13 cellular contexts compared by ENCODE assay signal in the genomic region with DNA sequence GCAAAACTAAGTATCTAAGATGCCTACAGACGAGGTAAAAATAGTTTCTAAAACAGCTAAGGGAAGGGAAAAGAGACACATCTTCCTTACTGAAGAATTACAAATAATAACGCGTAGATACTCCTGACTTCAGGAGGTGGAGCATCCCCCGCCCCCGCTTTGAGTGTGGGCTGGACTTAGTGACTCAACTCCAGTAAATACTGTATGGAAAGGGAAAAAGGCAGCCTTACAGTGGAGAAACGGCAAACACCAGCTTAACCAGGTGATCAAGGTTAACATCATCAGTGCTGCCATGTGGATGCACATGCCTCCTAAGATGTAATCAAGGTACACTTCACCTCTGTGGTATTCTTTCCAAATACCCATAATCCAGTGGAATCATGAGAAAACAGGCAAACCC. TPM values are rescaled to one million over a fixed set of nuclear protein-coding genes. Genes with fewer than 3 reads are reported as not detected.
DNase-seq lines count a peak whose midpoint lies in the region; ATAC-seq, FAIRE-seq and TF ChIP-seq lines count a peak whose summit lies in the region.
"Had no signal": no experiment of that assay in that cellular context is flagged by ENCODE, and none has a peak within 500 bp of the region (broad histone marks: within the 10 kb centered on the region; RNA-seq: fewer than 3 reads in every experiment).

No MANE protein-coding gene starts in this region.

- H3K23ac ChIP-seq in trophoblast cell (ENCODE audit: low read length), result no peak overlapping the region

- H3K36me3 ChIP-seq in astrocyte (ENCODE audit: insufficient read depth, low read length) (peaks cover 3% of the 10 kb centered on the region), trophoblast cell (ENCODE audit: control insufficient read depth in 1 of 2, insufficient read depth in 2 of 2, low read length in 2 of 2) (peaks cover 3 to 4% of the 10 kb centered on the region in 2 experiments)

- no peak overlapping the region for H2AFZ ChIP-seq in astrocyte (ENCODE audit: low read depth, low read length)
- no peak overlapping the region for H2AFZ ChIP-seq in trophoblast cell (ENCODE audit: insufficient read depth, low read length, poor library complexity)

- H3K27me3 Mint-ChIP-seq in astrocyte (ENCODE audit: low read depth, unreplicated experiment), result peaks cover 4% of the 10 kb centered on the region
- H3K27me3 Mint-ChIP-seq: activated T-cell treated with anti-CD3 and anti-CD28 coated beads, Interleukin-2, amount 50 U/mL, for 24 hours had no signal

- ATAC-seq in foreskin keratinocyte, result peak; percentile 96
- ATAC-seq: sciatic nerve had no signal

- H3K9me3 Mint-ChIP-seq in astrocyte (ENCODE audit: unreplicated experiment), result no peaks in the 10 kb centered on the region
- H3K9me3 Mint-ChIP-seq: activated T-cell treated with anti-CD3 and anti-CD28 coated beads, Interleukin-2, amount 50 U/mL, for 24 hours had no signal

- no peak overlapping the region for H2BK5ac ChIP-seq in trophoblast cell (ENCODE audit: low read depth, low read length, poor library complexity)

- H3K4me3 ChIP-seq in astrocyte (ENCODE audit: insufficient read depth, low read depth, low read length) (no peak overlapping the region), trophoblast cell (ENCODE audit: low read depth, low read length) (no peak overlapping the region)

- WGBS in trophoblast cell (ENCODE audit: extremely low coverage, insufficient coverage, insufficient read length), result no CpG with 5 or more reads among the region's 6 CpGs

- peaks cover 9% of the 10 kb centered on the region for H3K4me1 Mint-ChIP-seq in astrocyte (ENCODE audit: low read depth, unreplicated experiment)

- H2BK120ac ChIP-seq in trophoblast cell (ENCODE audit: insufficient read depth, low read length, poor library complexity), result no peak overlapping the region

- H3K79me2 ChIP-seq in astrocyte (ENCODE audit: insufficient read depth, low read length), result no peaks in the 10 kb centered on the region
- no peaks in the 10 kb centered on the region for H3K79me2 ChIP-seq in trophoblast cell (ENCODE audit: control insufficient read depth, insufficient read depth, low read length, poor library complexity)

- TF ChIP-seq CTCF in astrocyte (IDR thresholded peaks at IDR 0.05; ENCODE audit: insufficient read depth, low read depth, low read length) (no peak), foreskin keratinocyte (conservative IDR thresholded peaks at IDR 0.05) (no peak)

- no peak overlapping the region for H4K8ac ChIP-seq in trophoblast cell (ENCODE audit: low read depth, low read length)

- no peak overlapping the region for H4K12ac ChIP-seq in trophoblast cell (ENCODE audit: low read depth, low read length)

- H4K91ac ChIP-seq in trophoblast cell (ENCODE audit: low read depth, low read length), result no peak overlapping the region

- H3K4ac ChIP-seq in trophoblast cell (ENCODE audit: low read depth, low read length), result no peak overlapping the region

- H3K4me3 Mint-ChIP-seq in astrocyte (ENCODE audit: unreplicated experiment), result peak overlapping the region; percentile 1
- H3K4me3 Mint-ChIP-seq: activated T-cell treated with anti-CD3 and anti-CD28 coated beads, Interleukin-2, amount 50 U/mL, for 24 hours had no signal

- DNase-seq in H54 (ENCODE audit: insufficient read length, low spot score), result no peak
- DNase-seq in astrocyte (ENCODE audit: low read depth), result peak; percentile 33
- DNase-seq in foreskin keratinocyte, result peak; percentile 82 to 91
- DNase-seq in trophoblast cell, result peak; percentile 87 to 95
- no peak for DNase-seq in foreskin melanocyte
- DNase-seq in HCEC 1CT, result no peak
- DNase-seq in effector CD4-positive, alpha-beta T cell, result no peak
- no peak for DNase-seq in pons (ENCODE audit: low spot score)
- DNase-seq: activated T-cell treated with anti-CD3 and anti-CD28 coated beads, Interleukin-2, amount 50 U/mL, for 24 hours; cortex of kidney; NCI-H2227 treated with DMSO at 0.1 percent for 48 hours; stimulated activated naive CD4-positive, alpha-beta T cell treated with Interleukin-2 at 50 U/mL for 16 hours had no signal

- H4K20me1 ChIP-seq in astrocyte (ENCODE audit: insufficient read depth, low read length), result no peaks in the 10 kb centered on the region

- peaks cover 4% of the 10 kb centered on the region for H3K4me1 ChIP-seq in astrocyte (ENCODE audit: insufficient read depth, low read length)
- H3K4me1 ChIP-seq in foreskin keratinocyte, result peaks cover 2% of the 10 kb centered on the region
- H3K4me1 ChIP-seq in trophoblast cell (ENCODE audit: control insufficient read depth in 1 of 2, insufficient read depth in 2 of 2, low read length in 2 of 2), result peaks cover 5 to 7% of the 10 kb centered on the region in 2 experiments

- no peak overlapping the region for H3K14ac ChIP-seq in trophoblast cell (ENCODE audit: low read length)

- H3K9me3 ChIP-seq in astrocyte (ENCODE audit: insufficient read depth, low read depth, low read length) (no peaks in the 10 kb centered on the region), trophoblast cell (ENCODE audit: insufficient read depth, low read depth, low read length) (no peaks in the 10 kb centered on the region)

- TF ChIP-seq POLR2A in H54 (IDR thresholded peaks at IDR 0.05; ENCODE audit: low read depth, low read length), result no peak

- peaks cover 9% of the 10 kb centered on the region for H3K36me3 Mint-ChIP-seq in astrocyte (ENCODE audit: low read depth, unreplicated experiment)

- no peaks in the 10 kb centered on the region for H3K27me3 ChIP-seq in astrocyte (ENCODE audit: insufficient read depth, low read length)
- no peaks in the 10 kb centered on the region for H3K27me3 ChIP-seq in foreskin keratinocyte
- no peaks in the 10 kb centered on the region for H3K27me3 ChIP-seq in trophoblast cell (ENCODE audit: insufficient read depth, low read length)

- FAIRE-seq in H54 (lab: Jason Lieb, UNC), result peak; percentile 50
- FAIRE-seq in astrocyte (lab: Jason Lieb, UNC), result no peak

- no peak overlapping the region for H3K4me2 ChIP-seq in astrocyte (ENCODE audit: low read length)
- no peak overlapping the region for H3K4me2 ChIP-seq in trophoblast cell (ENCODE audit: low read length)

- H3K27ac Mint-ChIP-seq in astrocyte (ENCODE audit: unreplicated experiment), result no peak overlapping the region
- H3K27ac Mint-ChIP-seq: activated T-cell treated with anti-CD3 and anti-CD28 coated beads, Interleukin-2, amount 50 U/mL, for 24 hours had no signal

- no peak overlapping the region for H3K27ac ChIP-seq in astrocyte (ENCODE audit: low read depth, low read length)
- no peak overlapping the region for H3K27ac ChIP-seq in foreskin keratinocyte
- no peak overlapping the region for H3K27ac ChIP-seq in trophoblast cell (ENCODE audit: low read depth, low read length)

- H3K9ac ChIP-seq in astrocyte (ENCODE audit: low read length) (no peak overlapping the region), trophoblast cell (ENCODE audit: low read length) (no peak overlapping the region)

- peaks cover 2% of the 10 kb centered on the region for H3K79me1 ChIP-seq in trophoblast cell (ENCODE audit: low read length)

- H2BK12ac ChIP-seq in trophoblast cell (ENCODE audit: low read length), result no peak overlapping the region

- no peak overlapping the region for H2AK5ac ChIP-seq in trophoblast cell (ENCODE audit: low read length)

- no peak overlapping the region for H3K18ac ChIP-seq in trophoblast cell (ENCODE audit: low read length)

RNA-seq across cellular contexts. Expression of a gene that starts 47.9 kb away (rescaled TPM):
- total RNA-seq in astrocyte (109 and 116 TPM in 2 replicates), foreskin keratinocyte (68.9 and 74.9 TPM in 2 replicates)
- polyA plus RNA-seq in foreskin keratinocyte, result 56.1 and 63.2 TPM in 2 replicates
- 45.9 and 46.1 TPM in 2 replicates for polyA plus RNA-seq in trophoblast cell (2013)

RNA-seq across cellular contexts. Expression of a gene that starts 48.2 kb away (rescaled TPM):
- 132 and 139 TPM in 2 replicates for total RNA-seq in astrocyte
- total RNA-seq in foreskin keratinocyte, result 130 and 143 TPM in 2 replicates
- 108 and 126 TPM in 2 replicates for polyA plus RNA-seq in foreskin keratinocyte
- 73.1 TPM in 2 replicates for polyA plus RNA-seq in trophoblast cell (2013)

RNA-seq across cellular contexts. Expression of a gene that starts 53.3 kb away (rescaled TPM):
- 49.7 and 51.9 TPM in 2 replicates for total RNA-seq in astrocyte
- 32.1 and 34.7 TPM in 2 replicates for total RNA-seq in foreskin keratinocyte
- polyA plus RNA-seq in foreskin keratinocyte, result 6.1 and 8.2 TPM in 2 replicates
- 13.7 and 14.1 TPM in 2 replicates for polyA plus RNA-seq in trophoblast cell (2013)

RNA-seq across cellular contexts. Expression of a gene that starts 53.9 kb away (rescaled TPM):
- total RNA-seq in astrocyte (0.16 and 0.17 TPM in 2 replicates), foreskin keratinocyte (0.04 TPM in 1 of 2 replicates, not detected in the other)
- polyA plus RNA-seq in foreskin keratinocyte, result not detected in 2 replicates
- 0.01 and 0.03 TPM in 2 replicates for polyA plus RNA-seq in trophoblast cell (2013)
- total RNA-seq: sciatic nerve had no signal

Comparison
In these comparisons a context has a peak if more than half of its experiments do, and no peak if none do; other contexts are left out.
1. DNase-seq: peak in astrocyte (single experiment), foreskin keratinocyte (2 of 2) and trophoblast cell (2 of 2); none in H54 (single experiment), foreskin melanocyte (single experiment), HCEC 1CT (single experiment), effector CD4-positive, alpha-beta T cell (single experiment) and pons (single experiment).